8 cellular contexts compared by ENCODE assay signal in genomic region chr2:24825883-24826800, GRCh38. TPM values are rescaled to one million over a fixed set of nuclear protein-coding genes. Genes with fewer than 3 reads are reported as not detected.
DNase-seq lines count a peak whose midpoint lies in the region; ATAC-seq and TF ChIP-seq lines count a peak whose summit lies in the region.

No MANE protein-coding gene starts in this region.

- no peaks in the 10 kb centered on the region for H4K20me1 ChIP-seq in PC-3 (ENCODE audit: low read length)

- H3K4me1 ChIP-seq in PC-3 (ENCODE audit: insufficient read depth, low read length) (peaks cover 22% of the 10 kb centered on the region), skeletal muscle satellite cell (ENCODE audit: control insufficient read depth, insufficient read depth, low read length) (peaks cover 23% of the 10 kb centered on the region)

- no peaks in the 10 kb centered on the region for H3K9me2 ChIP-seq in PC-3 (replicated peaks; ENCODE audit: low read length)

- 0 out of 2 replicates have a peak, but pooled peaks have one; percentile 15 for TF ChIP-seq CTCF in PC-3 (conservative IDR thresholded peaks at IDR 0.05; ENCODE audit: low read depth, low read length)

- H2AFZ ChIP-seq in PC-3 (ENCODE audit: low read length), result no peak overlapping the region

- H3K4me2 ChIP-seq in PC-3 (ENCODE audit: low read length), result peak overlapping the region; percentile 67
- peak overlapping the region; percentile 10 for H3K4me2 ChIP-seq in skeletal muscle satellite cell (ENCODE audit: low read length)

- H3K27me3 ChIP-seq in PC-3 (ENCODE audit: low read length) (no peaks in the 10 kb centered on the region), skeletal muscle satellite cell (ENCODE audit: control insufficient read depth, insufficient read depth, low read length) (no peaks in the 10 kb centered on the region)

- H3K9ac ChIP-seq in PC-3 (ENCODE audit: low read length), result peak overlapping the region; percentile 49
- H3K9ac ChIP-seq in skeletal muscle satellite cell (ENCODE audit: low read depth, low read length), result no peak overlapping the region

- intact Hi-C loops in PC-3 (cut with micrococcal nuclease), result loop anchor here (2.0 kb wide), 1 partner anchor 335 kb away; the partner anchor contains the start of gene NCOA1

- H3F3A ChIP-seq in PC-3 (ENCODE audit: low read length, unreplicated experiment), result no peaks in the 10 kb centered on the region

- peak; percentile 23 for DNase-seq in DMS53 (lab: John Stamatoyannopoulos, UW)
- no peak for DNase-seq in DMS53 treated with DMSO at 0.1 percent for 48 hours (lab: John Stamatoyannopoulos, UW; ENCODE audit: unreplicated experiment)
- peak; percentile 65 for DNase-seq in PC-3
- DNase-seq in dermis microvascular lymphatic vessel endothelial cell (ENCODE audit: low read depth in 2 of 2), result peak; percentile 10 to 51
- no peak for DNase-seq in NCI-H526 treated with DMSO at 0.1 percent for 48 hours (lab: John Stamatoyannopoulos, UW)

- H3K27ac ChIP-seq in PC-3 (ENCODE audit: low read length), result peak overlapping the region; percentile 88

- peak; percentile 37 for ATAC-seq in PC-3
- ATAC-seq in HG02798 (IDR thresholded peaks at IDR 0.05; ENCODE audit: poor library complexity, unreplicated experiment), result no peak
- no peak for ATAC-seq in GM21381 (IDR thresholded peaks at IDR 0.05; ENCODE audit: unreplicated experiment)

- no TSS peak for BruUV-seq in PC-3 (replicated peaks; lab: Mats Ljungman, UMichigan)

- POLR2A ChIA-PET in PC-3 (lab: Charles Lee; ENCODE audit: unreplicated experiment), result interaction anchor here (0.6 kb wide), 1 partner anchor 33 kb away, joined by 4 read pairs; the partner anchor contains the start of gene CENPO

- H3K9me3 ChIP-seq in PC-3 (ENCODE audit: low read length) (no peaks in the 10 kb centered on the region), skeletal muscle satellite cell (replicated peaks; ENCODE audit: low read length) (no peaks in the 10 kb centered on the region)

- H3K4me3 ChIP-seq in PC-3 (ENCODE audit: low read length), result no peak overlapping the region; the same call in 1 of the 2 replicates
- no peak overlapping the region for H3K4me3 ChIP-seq in skeletal muscle satellite cell (ENCODE audit: low read length)

- peaks cover 20% of the 10 kb centered on the region for H3K36me3 ChIP-seq in PC-3 (ENCODE audit: low read depth, low read length)
- H3K36me3 ChIP-seq in skeletal muscle satellite cell (ENCODE audit: insufficient read depth, low read length), result peaks cover 28% of the 10 kb centered on the region

- CTCF ChIA-PET in PC-3 (lab: Charles Lee), result interaction anchor here (0.6 to 3.1 kb wide), 2 partner anchors 34 to 488 kb away, joined by 3 to 23 read pairs; partner anchors contain the start of genes CENPO and PTRHD1

- no peaks in the 10 kb centered on the region for H3K79me2 ChIP-seq in PC-3 (ENCODE audit: low read length)

RNA-seq across cellular contexts. Expression of gene CENPO, which starts 32.9 kb away (rescaled TPM):
- total RNA-seq in PC-3 (2014; rRNA removed), result 41.4 and 68.5 TPM in 2 replicates
- total RNA-seq in dermis microvascular lymphatic vessel endothelial cell, result 9.2 and 12.5 TPM in 2 replicates
- total RNA-seq in skeletal muscle satellite cell (2012; rRNA removed), result 19.8 and 23.2 TPM in 2 replicates

RNA-seq across cellular contexts. Expression of gene PTRHD1, which starts 33.0 kb away (rescaled TPM):
- 35.8 and 68.6 TPM in 2 replicates for total RNA-seq in PC-3 (2014; rRNA removed)
- total RNA-seq in dermis microvascular lymphatic vessel endothelial cell, result 36.7 and 37.6 TPM in 2 replicates
- total RNA-seq in skeletal muscle satellite cell (2012; rRNA removed), result 18.5 and 23.8 TPM in 2 replicates

Comparison
In these comparisons a context has a peak if more than half of its experiments do, and no peak if none do; other contexts are left out.
1. DNase-seq: peak in DMS53 (single experiment), PC-3 (single experiment) and dermis microvascular lymphatic vessel endothelial cell (2 of 2); none in DMS53 treated with DMSO at 0.1 percent for 48 hours (single experiment) and NCI-H526 treated with DMSO at 0.1 percent for 48 hours (single experiment).